In genomic region chr13:41311607-41312500, GRCh38 we compare ENCODE assay signal across 8 cellular contexts. TPM values are rescaled to one million over a fixed set of nuclear protein-coding genes. Genes with fewer than 3 reads are reported as not detected.
DNase-seq lines count a peak whose midpoint lies in the region; ATAC-seq and TF ChIP-seq lines count a peak whose summit lies in the region.

No MANE protein-coding gene starts in this region.

- CTCF ChIA-PET in MCF 10A (lab: Yijun Ruan, JAX), result no interaction called here

- POLR2A ChIA-PET in MCF 10A (lab: Yijun Ruan, JAX), result interaction anchor here (0.9 to 2.8 kb wide), 13 partner anchors 8 to 1000 kb away, joined by 3 to 18 read pairs (median 5); partner anchors contain the start of genes ELF1 and MTRF1

- no peak for TF ChIP-seq CTCF in MCF 10A (IDR thresholded peaks at IDR 0.05; ENCODE audit: unreplicated experiment)

- no peaks in the 10 kb centered on the region for H3K9me3 Mint-ChIP-seq in IgD-negative memory B cell
- no peaks in the 10 kb centered on the region for H3K9me3 Mint-ChIP-seq in MCF 10A (ENCODE audit: unreplicated experiment)

- H3K4me1 Mint-ChIP-seq in IgD-negative memory B cell (peaks cover 15 to 31% (median 27%) of the 10 kb centered on the region in 3 donors), MCF 10A (ENCODE audit: insufficient read depth, unreplicated experiment) (peaks cover 13% of the 10 kb centered on the region)

- H3K4me3 Mint-ChIP-seq in IgD-negative memory B cell, result peak overlapping the region; percentile 95 to 100 (median 98)
- H3K4me3 Mint-ChIP-seq in MCF 10A (ENCODE audit: unreplicated experiment), result peak overlapping the region; percentile 93

- no TSS peak for BruUV-seq in MCF 10A (replicated peaks; lab: Mats Ljungman, UMichigan)

- peak; percentile 52 for ATAC-seq in GM21529 (IDR thresholded peaks at IDR 0.05; ENCODE audit: unreplicated experiment)

- DNase-seq in DMS53 (lab: John Stamatoyannopoulos, UW) (peak; percentile 63), UCSD-AML1 (lab: John Stamatoyannopoulos, UW; ENCODE audit: unreplicated experiment) (peak; percentile 65), MCF 10A (ENCODE audit: unreplicated experiment) (peak; percentile 45), iPS-NIHi7 (ENCODE audit: extremely low spot score) (peak; percentile 43), NCI-H510A treated with DMSO at 0.1 percent for 48 hours (lab: John Stamatoyannopoulos, UW) (no peak)
- DNase-seq in stimulated activated CD4-positive, alpha-beta T cell treated with anti-CD3 and anti-CD28 coated beads, Interleukin-12 subunit alpha, Interleukin-12 subunit beta, amount 100 ng/mL, for 24 hours (ENCODE audit: low read depth in 2 of 2), result peak; percentile 20 to 31

- H3K27ac Mint-ChIP-seq in IgD-negative memory B cell (peak overlapping the region; percentile 94 to 97 (median 96)), MCF 10A (ENCODE audit: low read depth, unreplicated experiment) (peak overlapping the region; percentile 86)

- intact Hi-C loops in MCF 10A (cut with micrococcal nuclease), result loop anchor here (1.0 to 10.0 kb wide), 4 partner anchors 27 to 247 kb away; partner anchors contain the start of genes MTRF1 and WBP4

- H3K36me3 Mint-ChIP-seq in IgD-negative memory B cell (no peaks in the 10 kb centered on the region), MCF 10A (ENCODE audit: insufficient read depth, unreplicated experiment) (peaks cover 6% of the 10 kb centered on the region)

- no peaks in the 10 kb centered on the region for H3K27me3 Mint-ChIP-seq in IgD-negative memory B cell
- H3K27me3 Mint-ChIP-seq in MCF 10A (ENCODE audit: insufficient read depth, unreplicated experiment), result no peaks in the 10 kb centered on the region

RNA-seq across cellular contexts. Expression of gene NAA16, which starts 0.8 kb away (rescaled TPM):
- polyA plus RNA-seq in IgD-negative memory B cell, result 7.7 TPM
- 13.8 and 14.2 TPM in 2 replicates for total RNA-seq in MCF 10A (2022)

RNA-seq across cellular contexts. Expression of gene MTRF1, which starts 48.5 kb away (rescaled TPM):
- polyA plus RNA-seq in IgD-negative memory B cell, result 9.8 TPM
- total RNA-seq in MCF 10A (2022), result 10.3 and 11.7 TPM in 2 replicates
